8 cellular contexts compared by ENCODE assay signal in genomic region chr6:37257320-37257633, GRCh38. TPM values are rescaled to one million over a fixed set of nuclear protein-coding genes. Genes with fewer than 3 reads are reported as not detected.
DNase-seq lines count a peak whose midpoint lies in the region; ATAC-seq, FAIRE-seq and TF ChIP-seq lines count a peak whose summit lies in the region.

No MANE protein-coding gene starts in this region.

- H3K4me3 Mint-ChIP-seq in activated naive CD4-positive, alpha-beta T cell treated with anti-CD3 and anti-CD28 coated beads, Interleukin-2, amount 10 ng/mL, durations not matched to agents 7 days and 5 days, result peak overlapping the region; percentile 91

- H3K4me2 ChIP-seq in GM12878 (ENCODE audit: control insufficient read depth, insufficient read depth), result peak overlapping the region; percentile 78

- H3K79me2 ChIP-seq in GM12878 (ENCODE audit: control insufficient read depth, insufficient read depth, low read length), result peaks cover 38% of the 10 kb centered on the region

- TF ChIP-seq POLR2A in GM12878 (IDR thresholded peaks at IDR 0.05; ENCODE audit: low read depth, low read length) (no peak), right lobe of liver (IDR thresholded peaks at IDR 0.05) (no peak), tibial nerve (IDR thresholded peaks at IDR 0.05) (no peak)

- H3K27me3 Mint-ChIP-seq in activated naive CD4-positive, alpha-beta T cell treated with anti-CD3 and anti-CD28 coated beads, Interleukin-2, amount 10 ng/mL, durations not matched to agents 7 days and 5 days, result no peaks in the 10 kb centered on the region

- H3K4me1 ChIP-seq in GM12878 (ENCODE audit: control insufficient read depth, insufficient read depth, low read length), result peaks cover 11% of the 10 kb centered on the region
- peaks cover 0 to 13% (median 1%) of the 10 kb centered on the region in 4 donors for H3K4me1 ChIP-seq in right lobe of liver
- H3K4me1 ChIP-seq in tibial nerve, result peaks cover 0 to 23% (median 16%) of the 10 kb centered on the region in 4 donors

- H3K4me3 ChIP-seq in GM12878 (peak overlapping the region; percentile 84; the same call in 1 of the 2 replicates), right lobe of liver (peak overlapping the region; percentile 78 to 90 (median 81)), tibial nerve (peak overlapping the region; percentile 43 to 89 (median 78))

- ATAC-seq in GM12878 (no peak), right lobe of liver (no peak), GM21576 (IDR thresholded peaks at IDR 0.05; ENCODE audit: unreplicated experiment) (no peak), GM19397 (IDR thresholded peaks at IDR 0.05; ENCODE audit: unreplicated experiment) (no peak)

- H3K9ac ChIP-seq in GM12878 (ENCODE audit: control insufficient read depth, insufficient read depth, low read length), result no peak overlapping the region

- POLR2A ChIA-PET in GM12878 (lab: Charles Lee), result interaction anchor here (0.6 to 1.6 kb wide), 10 partner anchors 9 to 271 kb away, joined by 3 to 8 read pairs (median 4); partner anchors contain the start of gene MTCH1

- H3K27ac ChIP-seq in GM12878 (ENCODE audit: control insufficient read depth, insufficient read depth) (no peak overlapping the region), right lobe of liver (peak overlapping the region in 1 of 3 donors; percentile 94), tibial nerve (peak overlapping the region in 3 of 4 donors; percentile 24 to 88 (median 88))

- intact Hi-C loops in GM12878 (cut with micrococcal nuclease; ENCODE audit: unreplicated experiment), result no loop called here
- intact Hi-C loops in right lobe of liver (cut with DNase I), result no loop called here

- SMC1A ChIA-PET in GM12878 (lab: Charles Lee; ENCODE audit: uncharacterized antibody, unreplicated experiment), result interaction anchor here (1.1 to 1.5 kb wide), 5 partner anchors 9 to 87 kb away, joined by 3 to 5 read pairs (median 3); partner anchors contain the start of gene PIM1

- peaks cover 21% of the 10 kb centered on the region for H3K36me3 Mint-ChIP-seq in activated naive CD4-positive, alpha-beta T cell treated with anti-CD3 and anti-CD28 coated beads, Interleukin-2, amount 10 ng/mL, durations not matched to agents 7 days and 5 days

- H2AFZ ChIP-seq in GM12878 (ENCODE audit: control insufficient read depth, low read depth, low read length), result peak overlapping the region; percentile 60

- no peaks in the 10 kb centered on the region for H3K36me3 ChIP-seq in GM12878 (ENCODE audit: control insufficient read depth in 2 of 2, insufficient read depth in 2 of 2, low read length in 1 of 2)
- H3K36me3 ChIP-seq in right lobe of liver, result no peaks in the 10 kb centered on the region
- no peaks in the 10 kb centered on the region for H3K36me3 ChIP-seq in tibial nerve

- H3K27ac Mint-ChIP-seq in activated naive CD4-positive, alpha-beta T cell treated with anti-CD3 and anti-CD28 coated beads, Interleukin-2, amount 10 ng/mL, durations not matched to agents 7 days and 5 days, result peak overlapping the region; percentile 89

- BruUV-seq in GM12878 (replicated peaks; lab: Mats Ljungman, UMichigan), result no TSS peak

- TF ChIP-seq CTCF in GM12878 (IDR thresholded peaks at IDR 0.05 in 2 of 3, conservative IDR thresholded peaks at IDR 0.05 in 1 of 3; ENCODE audit: control insufficient read depth in 2 of 3, extremely low read depth in 1 of 3, insufficient read depth in 1 of 3, low read depth in 3 of 3, low read length in 3 of 3) (no peak), right lobe of liver (IDR thresholded peaks at IDR 0.05) (no peak), tibial nerve (IDR thresholded peaks at IDR 0.05) (no peak)

- no peak for DNase-seq in activated naive CD4-positive, alpha-beta T cell treated with anti-CD3 and anti-CD28 coated beads, Interleukin-2, amount 10 ng/mL, durations not matched to agents 7 days and 5 days
- DNase-seq in activated naive CD4-positive, alpha-beta T cell treated with anti-CD3 and anti-CD28 coated beads, Interleukin-2, amount 50 U/mL, for 16 hours, result no peak
- DNase-seq in GM12878 (ENCODE audit: low read depth, low spot score), result no peak
- DNase-seq in right lobe of liver, result no peak
- DNase-seq in tibial nerve (ENCODE audit: low spot score in 2 of 2), result no peak
- no peak for DNase-seq in amniotic stem cell (lab: John Stamatoyannopoulos, UW)

- no peaks in the 10 kb centered on the region for H3K27me3 ChIP-seq in GM12878 (replicated peaks in 1 of 2; ENCODE audit: control insufficient read depth in 2 of 2, insufficient read depth in 2 of 2, low read length in 1 of 2)
- H3K27me3 ChIP-seq in right lobe of liver, result no peaks in the 10 kb centered on the region
- no peaks in the 10 kb centered on the region for H3K27me3 ChIP-seq in tibial nerve

- H4K20me1 ChIP-seq in GM12878 (ENCODE audit: control insufficient read depth, insufficient read depth), result no peaks in the 10 kb centered on the region; the same call in 1 of the 2 replicates

- 0% methylated on average over 9 of the region's 9 CpGs for WGBS in GM12878 (ENCODE audit: insufficient coverage, insufficient replicate concordance, low lambda C conversion rate, missing lambda C conversion rate)
- WGBS in right lobe of liver (ENCODE audit: insufficient coverage, low coverage, low lambda C conversion rate, missing lambda C conversion rate), result 0% methylated on average over 9 of the region's 9 CpGs
- WGBS in tibial nerve, 2 donors, result 1% methylated on average over 9 of the region's 9 CpGs

- TF ChIP-seq RAD21 in GM12878 (IDR thresholded peaks at IDR 0.05; ENCODE audit: insufficient read depth, low read depth, low read length), result no peak

- peaks cover 44% of the 10 kb centered on the region for H3K4me1 Mint-ChIP-seq in activated naive CD4-positive, alpha-beta T cell treated with anti-CD3 and anti-CD28 coated beads, Interleukin-2, amount 10 ng/mL, durations not matched to agents 7 days and 5 days

- FAIRE-seq in GM12878 (lab: Jason Lieb, UNC), result no peak

- no peaks in the 10 kb centered on the region for H3K9me3 Mint-ChIP-seq in activated naive CD4-positive, alpha-beta T cell treated with anti-CD3 and anti-CD28 coated beads, Interleukin-2, amount 10 ng/mL, durations not matched to agents 7 days and 5 days

- in situ Hi-C loops in GM12878 (cut with MboI), result no loop called here

- TF ChIP-seq EP300 in GM12878 (IDR thresholded peaks at IDR 0.05; ENCODE audit: borderline replicate concordance in 1 of 2, control insufficient read depth in 1 of 2, low read depth in 2 of 2, low read length in 2 of 2) (no peak), tibial nerve (IDR thresholded peaks at IDR 0.05) (no peak)

- CTCF ChIA-PET in activated naive CD4-positive, alpha-beta T cell treated with anti-CD3 and anti-CD28 coated beads, Interleukin-2, amount 10 ng/mL, durations not matched to agents 7 days and 5 days (lab: Charles Lee), result interaction anchor here (0.7 to 0.8 kb wide), 2 partner anchors 33 to 239 kb away, joined by 3 read pairs; no protein-coding TSS in a partner anchor
- CTCF ChIA-PET in GM12878 (lab: Yijun Ruan, JAX), result interaction anchor here (1.0 to 2.0 kb wide), 5 partner anchors 49 to 86 kb away, joined by 3 to 7 read pairs (median 4); no protein-coding TSS in a partner anchor

- RAD21 ChIA-PET in GM12878 (lab: Charles Lee; ENCODE audit: unreplicated experiment), result interaction anchor here (1.2 to 1.7 kb wide), 4 partner anchors 14 to 86 kb away, joined by 4 to 6 read pairs (median 5); no protein-coding TSS in a partner anchor

- H3K9me3 ChIP-seq in GM12878 (replicated peaks; ENCODE audit: control insufficient read depth, insufficient read depth, low read length) (no peaks in the 10 kb centered on the region), right lobe of liver (no peaks in the 10 kb centered on the region), tibial nerve (no peaks in the 10 kb centered on the region)

TF ChIP-seq in GM12878, 131 proteins besides CTCF, POLR2A, EP300 and RAD21 (continues in another document):
- TF ChIP-seq RBBP5 (conservative IDR thresholded peaks at IDR 0.05), result no peak

RNA-seq across cellular contexts. Expression of gene TBC1D22B, which starts 0.3 kb away (rescaled TPM):
- 15.8 and 16.4 TPM in 2 replicates for total RNA-seq in GM12878 (2013; cell fraction: nucleolus; rRNA removed)
- 11.9 and 13.0 TPM in 2 replicates for total RNA-seq in GM12878 (2014; rRNA removed)
- total RNA-seq in GM12878 (2014; rRNA removed; fragmentation: Illumina TruSeq; extraction: Trizol), result 9.5 and 9.9 TPM in 2 replicates
- 14.9 and 15.2 TPM in 2 replicates for total RNA-seq in GM12878 (2021)
- polyA plus RNA-seq in GM12878 (2011; ENCODE audit: low read depth), result 6.8 TPM
- 7.0 and 7.5 TPM in 2 replicates for polyA plus RNA-seq in GM12878 (2011; rRNA removed)
- 8.5 and 11.0 TPM in 2 replicates for polyA plus RNA-seq in GM12878 (2011; cell fraction: cytosol; rRNA removed)
- polyA plus RNA-seq in GM12878 (2011; cell fraction: nucleus; rRNA removed), result 10.4 and 10.6 TPM in 2 replicates
- polyA plus RNA-seq in GM12878 (2012), result 7.1 and 7.4 TPM in 2 replicates
- polyA plus RNA-seq in GM12878 (2014; fragmentation: Illumina TruSeq; extraction: Trizol), result 18.2 and 18.7 TPM in 2 replicates
- 1 to 10 TPM; 3.4 to 3.7 TPM for polyA plus RNA-seq in GM12878 (2014; fragmentation: Nextera tagmentation; extraction: Ambion mirVana)
- polyA plus RNA-seq in GM12878 (2014; rRNA removed), result 14.2 and 15.8 TPM in 2 replicates
- 10 to 100 TPM; 15.4 to 17.7 TPM for polyA plus RNA-seq in GM12878 (2016; fragmentation: Nextera tagmentation; extraction: Ambion mirVana)
- 5.8 and 6.3 TPM in 2 replicates for polyA minus RNA-seq in GM12878 (2011; rRNA and poly(A)+ RNA removed)
- 3.1 and 3.5 TPM in 2 replicates for polyA minus RNA-seq in GM12878 (2011; cell fraction: cytosol; rRNA and poly(A)+ RNA removed)
- 5.1 and 8.1 TPM in 2 replicates for polyA minus RNA-seq in GM12878 (2011; cell fraction: nucleus; rRNA and poly(A)+ RNA removed)
- 1 to 10 TPM; 1.3 to 4.0 (median 2.8) TPM for total RNA-seq in right lobe of liver
- total RNA-seq in tibial nerve, result 1 to 10 TPM; 5.1 to 9.4 (median 7.7) TPM

RNA-seq across cellular contexts. Expression of gene TMEM217, which starts 0.7 kb away (rescaled TPM):
- 2.4 and 3.3 TPM in 2 replicates for total RNA-seq in GM12878 (2013; cell fraction: nucleolus; rRNA removed)
- total RNA-seq in GM12878 (2014; rRNA removed) (2.5 and 3.1 TPM in 2 replicates), GM12878 (2014; rRNA removed; fragmentation: Illumina TruSeq; extraction: Trizol) (1.8 and 2.1 TPM in 2 replicates), GM12878 (2021) (1.6 and 1.9 TPM in 2 replicates), right lobe of liver (1 to 10 TPM in 2 of 6 experiments, under 1 TPM in 3, not detected in 1; 0.15 to 5.2 (median 0.92) TPM), tibial nerve (1 to 10 TPM in 1 of 4 donors, under 1 TPM in 1, not detected in 2; 0.39 to 1.2 TPM)
- 1.7 TPM for polyA plus RNA-seq in GM12878 (2011; ENCODE audit: low read depth)
- polyA plus RNA-seq in GM12878 (2011; rRNA removed) (4.0 and 4.5 TPM in 2 replicates), GM12878 (2014; fragmentation: Illumina TruSeq; extraction: Trizol) (1.9 and 2.5 TPM in 2 replicates), GM12878 (2014; fragmentation: Nextera tagmentation; extraction: Ambion mirVana) (1 to 10 TPM; 1.3 to 2.1 TPM), GM12878 (2014; rRNA removed) (1.9 and 2.4 TPM in 2 replicates), GM12878 (2016; fragmentation: Nextera tagmentation; extraction: Ambion mirVana) (1 to 10 TPM; 2.5 to 2.8 TPM)
- 2.3 and 2.7 TPM in 2 replicates for polyA plus RNA-seq in GM12878 (2011; cell fraction: cytosol; rRNA removed)
- polyA plus RNA-seq in GM12878 (2011; cell fraction: nucleus; rRNA removed), result 2.6 and 3.4 TPM in 2 replicates
- polyA plus RNA-seq in GM12878 (2012), result 0.84 and 2.1 TPM in 2 replicates
- polyA minus RNA-seq in GM12878 (2011; rRNA and poly(A)+ RNA removed), result 2.1 and 5.3 TPM in 2 replicates
- 1.6 and 2.4 TPM in 2 replicates for polyA minus RNA-seq in GM12878 (2011; cell fraction: cytosol; rRNA and poly(A)+ RNA removed)
- polyA minus RNA-seq in GM12878 (2011; cell fraction: nucleus; rRNA and poly(A)+ RNA removed), result 2.1 and 4.0 TPM in 2 replicates
